1 cellular context compared by ENCODE assay signal in the genomic region with DNA sequence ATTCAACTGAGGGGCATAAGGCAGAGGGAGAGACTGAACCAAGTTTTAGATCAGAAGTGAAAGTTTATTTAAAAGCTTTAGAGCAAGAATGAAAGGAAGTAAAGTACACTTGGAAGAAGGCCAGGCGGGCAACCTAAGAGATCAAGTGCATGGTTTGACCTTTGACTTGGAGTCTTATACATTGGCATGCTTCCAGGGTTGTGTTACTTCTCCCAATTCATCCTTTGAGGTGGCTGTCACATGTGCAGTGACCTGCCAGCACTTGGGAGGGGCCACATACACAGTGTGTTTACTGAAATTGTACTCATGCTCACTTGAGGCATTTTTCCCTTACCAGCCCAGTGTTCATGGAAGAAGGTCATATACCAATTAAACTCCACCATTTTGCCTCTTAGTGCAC.
TF ChIP-seq lines count a peak whose summit lies in the region.

No MANE protein-coding gene starts in this region.

TF ChIP-seq in liver, 16 proteins besides CTCF, POLR2A, EP300 and RAD21 (continued from another document):
- TF ChIP-seq, protein P1, sequence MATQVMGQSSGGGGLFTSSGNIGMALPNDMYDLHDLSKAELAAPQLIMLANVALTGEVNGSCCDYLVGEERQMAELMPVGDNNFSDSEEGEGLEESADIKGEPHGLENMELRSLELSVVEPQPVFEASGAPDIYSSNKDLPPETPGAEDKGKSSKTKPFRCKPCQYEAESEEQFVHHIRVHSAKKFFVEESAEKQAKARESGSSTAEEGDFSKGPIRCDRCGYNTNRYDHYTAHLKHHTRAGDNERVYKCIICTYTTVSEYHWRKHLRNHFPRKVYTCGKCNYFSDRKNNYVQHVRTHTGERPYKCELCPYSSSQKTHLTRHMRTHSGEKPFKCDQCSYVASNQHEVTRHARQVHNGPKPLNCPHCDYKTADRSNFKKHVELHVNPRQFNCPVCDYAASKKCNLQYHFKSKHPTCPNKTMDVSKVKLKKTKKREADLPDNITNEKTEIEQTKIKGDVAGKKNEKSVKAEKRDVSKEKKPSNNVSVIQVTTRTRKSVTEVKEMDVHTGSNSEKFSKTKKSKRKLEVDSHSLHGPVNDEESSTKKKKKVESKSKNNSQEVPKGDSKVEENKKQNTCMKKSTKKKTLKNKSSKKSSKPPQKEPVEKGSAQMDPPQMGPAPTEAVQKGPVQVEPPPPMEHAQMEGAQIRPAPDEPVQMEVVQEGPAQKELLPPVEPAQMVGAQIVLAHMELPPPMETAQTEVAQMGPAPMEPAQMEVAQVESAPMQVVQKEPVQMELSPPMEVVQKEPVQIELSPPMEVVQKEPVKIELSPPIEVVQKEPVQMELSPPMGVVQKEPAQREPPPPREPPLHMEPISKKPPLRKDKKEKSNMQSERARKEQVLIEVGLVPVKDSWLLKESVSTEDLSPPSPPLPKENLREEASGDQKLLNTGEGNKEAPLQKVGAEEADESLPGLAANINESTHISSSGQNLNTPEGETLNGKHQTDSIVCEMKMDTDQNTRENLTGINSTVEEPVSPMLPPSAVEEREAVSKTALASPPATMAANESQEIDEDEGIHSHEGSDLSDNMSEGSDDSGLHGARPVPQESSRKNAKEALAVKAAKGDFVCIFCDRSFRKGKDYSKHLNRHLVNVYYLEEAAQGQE (IDR thresholded peaks at IDR 0.05) = no peak
- TF ChIP-seq TAF1 (conservative IDR thresholded peaks at IDR 0.05) (no peak), HNF4A (conservative IDR thresholded peaks at IDR 0.05) (peak; percentile 62 to 76), ZBTB33 (IDR thresholded peaks at IDR 0.05) (no peak), FOXA1 (IDR thresholded peaks at IDR 0.05) (no peak), RXRA (IDR thresholded peaks at IDR 0.05) (peak; percentile 48 to 55), YY1 (IDR thresholded peaks at IDR 0.05) (no peak), SP1 (IDR thresholded peaks at IDR 0.05) (peak; percentile 54), GABPA (IDR thresholded peaks at IDR 0.05 in 1 of 2, conservative IDR thresholded peaks at IDR 0.05 in 1 of 2) (no peak), HNF4G (IDR thresholded peaks at IDR 0.05) (no peak), JUND (IDR thresholded peaks at IDR 0.05) (peak in 1 of 2 donors; percentile 38), FOXA2 (IDR thresholded peaks at IDR 0.05) (no peak), EGR1 (IDR thresholded peaks at IDR 0.05; ENCODE audit: low read depth in 2 of 2) (no peak)
- TF ChIP-seq, protein P2, sequence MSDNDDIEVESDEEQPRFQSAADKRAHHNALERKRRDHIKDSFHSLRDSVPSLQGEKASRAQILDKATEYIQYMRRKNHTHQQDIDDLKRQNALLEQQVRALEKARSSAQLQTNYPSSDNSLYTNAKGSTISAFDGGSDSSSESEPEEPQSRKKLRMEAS (IDR thresholded peaks at IDR 0.05) = no peak
TF ChIP-seq in liver: peak in this region for 5.
